Comparison of ENCODE assay signal across 7 cellular contexts in genomic region chr7:150356265-150356897, GRCh38. TPM values are rescaled to one million over a fixed set of nuclear protein-coding genes. Genes with fewer than 3 reads are reported as not detected.
A peak's percentile ranks its signal among the peaks of the same experiment; 100 is the strongest.
DNase-seq lines count a peak whose midpoint lies in the region; ATAC-seq, FAIRE-seq and TF ChIP-seq lines count a peak whose summit lies in the region.

No MANE protein-coding gene starts in this region.

- in situ Hi-C loops in HAP-1 (cut with MboI; ENCODE audit: low sequenced_read_pairs) = no loop called here

- FAIRE-seq in urothelium cell line (lab: Jason Lieb, UNC) = no peak

- no peaks in the 10 kb centered on the region for H3K79me2 ChIP-seq in smooth muscle cell (ENCODE audit: low read depth)

- H3K27ac ChIP-seq in RWPE2 (ENCODE audit: poor library complexity, severe bottlenecking) = no peak overlapping the region
- H3K27ac ChIP-seq in smooth muscle cell (ENCODE audit: low read depth) = no peak overlapping the region

- H3K9me3 ChIP-seq in HAP-1 (no peaks in the 10 kb centered on the region), RWPE2 (ENCODE audit: severe bottlenecking) (no peaks in the 10 kb centered on the region), smooth muscle cell (replicated peaks; ENCODE audit: low read depth) (no peaks in the 10 kb centered on the region)

- H3K27me3 ChIP-seq in HAP-1 (ENCODE audit: low read depth) (peaks cover 3% of the 10 kb centered on the region; the same call in 1 of the 2 replicates), RWPE2 (ENCODE audit: insufficient read depth, poor library complexity, severe bottlenecking) (no peaks in the 10 kb centered on the region), smooth muscle cell (ENCODE audit: low read depth) (no peaks in the 10 kb centered on the region)

- ATAC-seq in RWPE2 (ENCODE audit: low read depth) = no peak

- no peaks in the 10 kb centered on the region for H3K36me3 ChIP-seq in HAP-1 (replicated peaks)
- no peaks in the 10 kb centered on the region for H3K36me3 ChIP-seq in RWPE2 (ENCODE audit: low read depth)
- no peaks in the 10 kb centered on the region for H3K36me3 ChIP-seq in smooth muscle cell (ENCODE audit: low read depth)

- no peaks in the 10 kb centered on the region for H3F3A ChIP-seq in smooth muscle cell (ENCODE audit: low read depth)

- H3K4me1 ChIP-seq in HAP-1 = peaks cover 9% of the 10 kb centered on the region
- H3K4me1 ChIP-seq in RWPE2 (ENCODE audit: insufficient read depth, poor library complexity, severe bottlenecking) = no peaks in the 10 kb centered on the region
- H3K4me1 ChIP-seq in smooth muscle cell (ENCODE audit: low read depth) = peaks cover 4% of the 10 kb centered on the region

- no peak overlapping the region for H3K9ac ChIP-seq in smooth muscle cell (ENCODE audit: low read depth)

- DNase-seq in DMS 273 treated with DMSO at 0.1 percent for 48 hours (lab: John Stamatoyannopoulos, UW) (peak; percentile 61), HAP-1 (ENCODE audit: low spot score in 2 of 2) (peak; percentile 35 to 46), RWPE2 (ENCODE audit: low spot score) (no peak), fibroblast of peridontal ligament (ENCODE audit: extremely low read depth) (peak; percentile 60), smooth muscle cell (lab: John Stamatoyannopoulos, UW; ENCODE audit: unreplicated experiment) (no peak), urothelium cell line (ENCODE audit: low spot score) (no peak)
- no peak for DNase-seq in stimulated activated naive CD4-positive, alpha-beta T cell treated with Interleukin-2 at 50 U/mL for 16 hours (lab: John Stamatoyannopoulos, UW)

- peak overlapping the region; percentile 25 for H3K4me2 ChIP-seq in smooth muscle cell

- no peak overlapping the region for H3K4me3 ChIP-seq in HAP-1
- H3K4me3 ChIP-seq in RWPE2 (ENCODE audit: severe bottlenecking) = no peak overlapping the region
- no peak overlapping the region for H3K4me3 ChIP-seq in smooth muscle cell

- H2AFZ ChIP-seq in smooth muscle cell (ENCODE audit: low read depth) = peak overlapping the region; percentile 28

- TF ChIP-seq CTCF in RWPE2 (IDR thresholded peaks at IDR 0.05; ENCODE audit: poor library complexity, severe bottlenecking) (peak; percentile 82), smooth muscle cell (IDR thresholded peaks at IDR 0.05; ENCODE audit: borderline replicate concordance, insufficient read depth, poor library complexity, severe bottlenecking) (peak; percentile 62)

- WGBS in smooth muscle cell (ENCODE audit: low lambda C conversion rate) = 26% methylated on average over 6 of the region's 6 CpGs

- H4K20me1 ChIP-seq in smooth muscle cell (ENCODE audit: low read depth) = no peaks in the 10 kb centered on the region

RNA-seq across cellular contexts. Expression of gene REPIN1, which starts 12.2 kb away (rescaled TPM):
- 39.4 and 60.9 TPM in 2 replicates for total RNA-seq in smooth muscle cell
- polyA plus RNA-seq in smooth muscle cell = 55.5 and 68.1 TPM in 2 replicates

RNA-seq across cellular contexts. Expression of gene RARRES2, which starts 15.0 kb away (rescaled TPM):
- total RNA-seq in smooth muscle cell = 23.6 and 23.8 TPM in 2 replicates
- polyA plus RNA-seq in smooth muscle cell = 31.8 and 37.5 TPM in 2 replicates

RNA-seq across cellular contexts. Expression of gene ZNF775, which starts 22.7 kb away (rescaled TPM):
- 4.7 and 5.9 TPM in 2 replicates for total RNA-seq in smooth muscle cell
- polyA plus RNA-seq in smooth muscle cell = 16.8 and 23.8 TPM in 2 replicates

RNA-seq across cellular contexts. Expression of gene ACTR3C, which starts 33.0 kb away (rescaled TPM):
- 1.7 and 7.6 TPM in 2 replicates for total RNA-seq in smooth muscle cell
- polyA plus RNA-seq in smooth muscle cell = 0.89 and 2.4 TPM in 2 replicates

RNA-seq across cellular contexts. Expression of gene LRRC61, which starts 33.2 kb away (rescaled TPM):
- total RNA-seq in smooth muscle cell = 6.9 and 7.4 TPM in 2 replicates
- polyA plus RNA-seq in smooth muscle cell = 14.7 and 16.6 TPM in 2 replicates

Comparison
In these comparisons a context has a peak if more than half of its experiments do, and no peak if none do; other contexts are left out.
1. DNase-seq: peak in DMS 273 treated with DMSO at 0.1 percent for 48 hours (single experiment), HAP-1 (2 of 2) and fibroblast of peridontal ligament (single experiment); none in RWPE2 (single experiment), smooth muscle cell (single experiment), stimulated activated naive CD4-positive, alpha-beta T cell treated with Interleukin-2 at 50 U/mL for 16 hours (single experiment) and urothelium cell line (single experiment).